ENCODE assay signal across 24 cellular contexts in the genomic region with DNA sequence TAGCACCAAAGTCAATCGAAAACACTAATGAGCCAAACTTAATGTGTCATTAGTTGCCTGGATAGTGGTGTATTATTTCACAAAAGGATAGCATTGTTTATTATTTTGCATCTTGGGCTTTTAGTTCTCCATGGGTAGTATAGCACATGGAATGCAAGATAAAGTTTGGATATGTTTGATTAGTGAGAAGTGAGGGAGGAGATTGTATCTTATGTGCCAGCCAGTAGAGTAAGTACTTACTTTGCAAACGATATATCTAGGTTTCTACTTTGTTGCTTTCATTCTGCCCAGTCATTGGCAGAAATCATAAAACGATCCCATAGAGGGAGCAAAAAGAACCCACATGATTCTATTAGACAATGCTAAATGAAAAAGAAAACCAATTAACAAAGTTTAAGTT.
"Had no signal": no experiment of that assay in that cellular context is flagged by ENCODE, and none has a peak within 500 bp of the region (broad histone marks: within the 10 kb centered on the region; RNA-seq: fewer than 3 reads in every experiment).

No MANE protein-coding gene starts in this region.

- H3K36me3 Mint-ChIP-seq: stimulated activated effector memory CD8-positive, alpha-beta T cell treated with anti-CD3 and anti-CD28 coated beads, Interleukin-12 subunit alpha, Interleukin-12 subunit beta, amount 100 ng/mL, for 72 hours; stimulated activated memory B cell treated with anti-CD40 and anti-IgM and Interleukin-4, amounts not matched to agents 10 μg/mL and 1 μg/mL and 100 μg/mL, for 72 hours; stimulated activated naive B cell treated with anti-CD40 and anti-IgM and Interleukin-4, amounts not matched to agents 10 μg/mL and 1 μg/mL and 100 μg/mL, for 72 hours had no signal

- H3K4me3 Mint-ChIP-seq: stimulated activated effector memory CD8-positive, alpha-beta T cell treated with anti-CD3 and anti-CD28 coated beads, Interleukin-12 subunit alpha, Interleukin-12 subunit beta, amount 100 ng/mL, for 72 hours; stimulated activated memory B cell treated with anti-CD40 and anti-IgM and Interleukin-4, amounts not matched to agents 10 μg/mL and 1 μg/mL and 100 μg/mL, for 72 hours; stimulated activated naive B cell treated with anti-CD40 and anti-IgM and Interleukin-4, amounts not matched to agents 10 μg/mL and 1 μg/mL and 100 μg/mL, for 72 hours; stimulated activated naive CD8-positive, alpha-beta T cell treated with anti-CD3 and anti-CD28 coated beads, Interleukin-15, amount 100 ng/mL, for 72 hours; stimulated activated naive CD8-positive, alpha-beta T cell treated with anti-CD3 and anti-CD28 coated beads, Interleukin-15, Interleukin-2, amounts not matched to agents 100 ng/mL and 50 ng/mL, for 24 hours; type B pancreatic cell had no signal

- H3K9me3 Mint-ChIP-seq: type B pancreatic cell had no signal

- FAIRE-seq: urothelium cell line had no signal

- H3K27ac Mint-ChIP-seq: stimulated activated effector memory CD8-positive, alpha-beta T cell treated with anti-CD3 and anti-CD28 coated beads, Interleukin-12 subunit alpha, Interleukin-12 subunit beta, amount 100 ng/mL, for 72 hours; stimulated activated memory B cell treated with anti-CD40 and anti-IgM and Interleukin-4, amounts not matched to agents 10 μg/mL and 1 μg/mL and 100 μg/mL, for 72 hours; stimulated activated naive B cell treated with anti-CD40 and anti-IgM and Interleukin-4, amounts not matched to agents 10 μg/mL and 1 μg/mL and 100 μg/mL, for 72 hours; stimulated activated naive CD8-positive, alpha-beta T cell treated with anti-CD3 and anti-CD28 coated beads, Interleukin-15, amount 100 ng/mL, for 72 hours; stimulated activated naive CD8-positive, alpha-beta T cell treated with anti-CD3 and anti-CD28 coated beads, Interleukin-15, Interleukin-2, amounts not matched to agents 100 ng/mL and 50 ng/mL, for 24 hours; type B pancreatic cell had no signal

- H3K4me1 ChIP-seq: testis, tibial nerve, transverse colon, upper lobe of left lung, upper lobe of right lung, uterus had no signal

- H3K4me1 Mint-ChIP-seq: stimulated activated effector memory CD8-positive, alpha-beta T cell treated with anti-CD3 and anti-CD28 coated beads, Interleukin-12 subunit alpha, Interleukin-12 subunit beta, amount 100 ng/mL, for 72 hours; stimulated activated memory B cell treated with anti-CD40 and anti-IgM and Interleukin-4, amounts not matched to agents 10 μg/mL and 1 μg/mL and 100 μg/mL, for 72 hours; stimulated activated naive B cell treated with anti-CD40 and anti-IgM and Interleukin-4, amounts not matched to agents 10 μg/mL and 1 μg/mL and 100 μg/mL, for 72 hours; stimulated activated naive CD8-positive, alpha-beta T cell treated with anti-CD3 and anti-CD28 coated beads, Interleukin-15, amount 100 ng/mL, for 72 hours had no signal

- H3K27me3 Mint-ChIP-seq: stimulated activated naive B cell treated with anti-CD40 and anti-IgM and Interleukin-4, amounts not matched to agents 10 μg/mL and 1 μg/mL and 100 μg/mL, for 72 hours; stimulated activated naive CD8-positive, alpha-beta T cell treated with anti-CD3 and anti-CD28 coated beads, Interleukin-15, Interleukin-2, amounts not matched to agents 100 ng/mL and 50 ng/mL, for 24 hours; type B pancreatic cell had no signal

- H3K9me3 ChIP-seq: testis, thoracic aorta, thyroid gland, transverse colon, upper lobe of right lung, uterus had no signal

- DNase-seq: stimulated activated CD4-positive, alpha-beta T cell treated with anti-CD3 and anti-CD28 coated beads, Interleukin-4, amount 100 ng/mL, for 4 hours; stimulated activated naive B cell treated with anti-CD40 and anti-IgM and Interleukin-4, amounts not matched to agents 10 μg/mL and 1 μg/mL and 100 μg/mL, for 72 hours; stimulated activated naive CD4-positive, alpha-beta T cell; stimulated activated naive CD4-positive, alpha-beta T cell treated with Interleukin-2 at 50 U/mL for 16 hours; substantia nigra; thyroid gland; tibial artery; transverse colon; upper lobe of left lung; upper lobe of right lung; uterus had no signal

- H3K36me3 ChIP-seq: stomach, suprapubic skin, thoracic aorta, thyroid gland, tibial artery, transverse colon, upper lobe of left lung, upper lobe of right lung, uterus, vagina had no signal

- H3K4me3 ChIP-seq: stomach, suprapubic skin, testis, thoracic aorta, thyroid gland, tibial artery, tibial nerve, transverse colon, upper lobe of left lung, upper lobe of right lung, uterus, vagina had no signal

- H3K27ac ChIP-seq: suprapubic skin, testis, thoracic aorta, thyroid gland, tibial artery, tibial nerve, transverse colon, upper lobe of left lung, upper lobe of right lung, uterus, vagina had no signal

- ATAC-seq: stimulated activated effector memory CD8-positive, alpha-beta T cell treated with anti-CD3 and anti-CD28 coated beads, Interleukin-12 subunit alpha, Interleukin-12 subunit beta, amount 100 ng/mL, for 72 hours; stimulated activated memory B cell treated with anti-CD40 and anti-IgM and Interleukin-4, amounts not matched to agents 10 μg/mL and 1 μg/mL and 100 μg/mL, for 72 hours; stimulated activated naive B cell treated with anti-CD40 and anti-IgM and Interleukin-4, amounts not matched to agents 10 μg/mL and 1 μg/mL and 100 μg/mL, for 72 hours; stimulated activated naive CD8-positive, alpha-beta T cell treated with anti-CD3 and anti-CD28 coated beads, Interleukin-15, amount 100 ng/mL, for 72 hours; stimulated activated naive CD8-positive, alpha-beta T cell treated with anti-CD3 and anti-CD28 coated beads, Interleukin-15, Interleukin-2, amounts not matched to agents 100 U/mL and 50 U/mL, for 24 hours; upper lobe of right lung had no signal

- H3K27me3 ChIP-seq: stomach, suprapubic skin, testis, thyroid gland, tibial artery, tibial nerve, transverse colon, upper lobe of left lung, upper lobe of right lung, uterus, vagina had no signal
